ENCODE assay signal across 1 cellular context in the genomic region with DNA sequence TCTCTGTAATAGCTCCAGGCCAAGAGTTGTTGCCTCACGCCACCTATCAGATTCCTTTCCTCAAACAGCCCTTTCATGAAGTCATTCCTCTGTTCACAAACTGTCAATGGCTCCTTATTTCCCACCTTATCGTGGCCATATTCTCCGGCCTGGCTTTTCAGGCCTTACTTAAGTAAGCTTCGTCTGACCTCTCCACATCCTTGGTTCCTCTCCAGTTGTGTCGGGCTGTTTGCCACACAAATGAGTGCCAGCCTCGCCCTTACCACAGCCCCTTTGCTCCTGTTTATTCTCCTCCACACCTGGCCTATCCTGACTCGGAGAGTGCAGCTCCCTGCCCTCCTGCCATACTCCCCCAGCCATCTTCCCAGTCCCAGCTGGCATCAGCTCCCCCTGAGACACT.
TF ChIP-seq lines count a peak whose summit lies in the region.

No MANE protein-coding gene starts in this region.

TF ChIP-seq in HepG2, 621 proteins besides CTCF, POLR2A, EP300 and RAD21:
- TF ChIP-seq ZMYM2 (CRISPR knock-in tag; IDR thresholded peaks at IDR 0.05) = no peak
- no peak for TF ChIP-seq ARNTL (CRISPR knock-in tag; IDR thresholded peaks at IDR 0.05)
- no peak for TF ChIP-seq TEF (CRISPR knock-in tag; IDR thresholded peaks at IDR 0.05)
- no peak for TF ChIP-seq ZNF547 (CRISPR knock-in tag; IDR thresholded peaks at IDR 0.05)
- TF ChIP-seq ZNF749 (CRISPR knock-in tag; IDR thresholded peaks at IDR 0.05; ENCODE audit: borderline replicate concordance) = no peak
- no peak for TF ChIP-seq EZH2 (conservative IDR thresholded peaks at IDR 0.05; ENCODE audit: low read depth, low read length)
- TF ChIP-seq, protein P1, sequence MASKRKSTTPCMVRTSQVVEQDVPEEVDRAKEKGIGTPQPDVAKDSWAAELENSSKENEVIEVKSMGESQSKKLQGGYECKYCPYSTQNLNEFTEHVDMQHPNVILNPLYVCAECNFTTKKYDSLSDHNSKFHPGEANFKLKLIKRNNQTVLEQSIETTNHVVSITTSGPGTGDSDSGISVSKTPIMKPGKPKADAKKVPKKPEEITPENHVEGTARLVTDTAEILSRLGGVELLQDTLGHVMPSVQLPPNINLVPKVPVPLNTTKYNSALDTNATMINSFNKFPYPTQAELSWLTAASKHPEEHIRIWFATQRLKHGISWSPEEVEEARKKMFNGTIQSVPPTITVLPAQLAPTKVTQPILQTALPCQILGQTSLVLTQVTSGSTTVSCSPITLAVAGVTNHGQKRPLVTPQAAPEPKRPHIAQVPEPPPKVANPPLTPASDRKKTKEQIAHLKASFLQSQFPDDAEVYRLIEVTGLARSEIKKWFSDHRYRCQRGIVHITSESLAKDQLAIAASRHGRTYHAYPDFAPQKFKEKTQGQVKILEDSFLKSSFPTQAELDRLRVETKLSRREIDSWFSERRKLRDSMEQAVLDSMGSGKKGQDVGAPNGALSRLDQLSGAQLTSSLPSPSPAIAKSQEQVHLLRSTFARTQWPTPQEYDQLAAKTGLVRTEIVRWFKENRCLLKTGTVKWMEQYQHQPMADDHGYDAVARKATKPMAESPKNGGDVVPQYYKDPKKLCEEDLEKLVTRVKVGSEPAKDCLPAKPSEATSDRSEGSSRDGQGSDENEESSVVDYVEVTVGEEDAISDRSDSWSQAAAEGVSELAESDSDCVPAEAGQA (IDR thresholded peaks at IDR 0.05; ENCODE audit: low read depth) = no peak
- TF ChIP-seq, protein P1 (CRISPR knock-in tag; IDR thresholded peaks at IDR 0.05; ENCODE audit: borderline replicate concordance) = no peak
- no peak for TF ChIP-seq HOXA7 (CRISPR knock-in tag; IDR thresholded peaks at IDR 0.05)
- TF ChIP-seq ZNF205 (CRISPR knock-in tag; IDR thresholded peaks at IDR 0.05) = no peak
